15 cellular contexts compared by ENCODE assay signal in the genomic region with DNA sequence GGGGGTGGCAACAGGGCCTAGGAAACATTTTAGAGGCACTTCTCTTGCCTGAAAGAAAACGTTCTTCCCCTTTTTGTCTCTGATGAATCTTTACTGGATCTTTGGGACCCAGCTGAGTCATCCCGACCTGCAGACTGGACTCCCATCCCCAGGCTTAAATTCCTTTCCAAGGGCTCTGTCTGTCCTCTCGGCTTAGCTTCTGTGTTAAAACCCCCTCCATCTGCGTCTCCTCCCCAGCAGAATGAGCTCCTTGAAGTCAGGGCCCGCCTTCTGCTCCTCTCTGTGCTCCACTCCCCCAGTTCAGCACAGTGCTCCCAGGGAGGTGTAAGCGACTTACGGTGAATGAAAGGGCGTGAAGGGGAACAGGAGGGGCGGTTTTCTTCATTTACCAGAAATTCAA. TPM values are rescaled to one million over a fixed set of nuclear protein-coding genes. Genes with fewer than 3 reads are reported as not detected.
DNase-seq lines count a peak whose midpoint lies in the region; ATAC-seq and TF ChIP-seq lines count a peak whose summit lies in the region.
"Had no signal": no experiment of that assay in that cellular context is flagged by ENCODE, and none has a peak within 500 bp of the region (broad histone marks: within the 10 kb centered on the region; RNA-seq: fewer than 3 reads in every experiment).

No MANE protein-coding gene starts in this region.

- H3K4me3 ChIP-seq in hepatocyte: no peak overlapping the region
- no peak overlapping the region for H3K4me3 ChIP-seq in uterus
- no peak overlapping the region for H3K4me3 ChIP-seq in thyroid gland (replicated peaks in 1 of 3)

- H3K4me1 Mint-ChIP-seq in activated CD4-positive, alpha-beta memory T cell treated with anti-CD3 and anti-CD28 coated beads for 36 hours (ENCODE audit: low read depth): peaks cover 4% of the 10 kb centered on the region
- peaks cover 4% of the 10 kb centered on the region for H3K4me1 Mint-ChIP-seq in activated CD4-positive, alpha-beta memory T cell treated with anti-CD3 and anti-CD28 coated beads, Interleukin-2, amount 10 ng/mL, durations not matched to agents 7 days and 5 days

- H3K4me2 ChIP-seq in hepatocyte: peak overlapping the region; percentile 91

- no peak overlapping the region for H2AFZ ChIP-seq in hepatocyte

- H3K79me2 ChIP-seq in hepatocyte: peaks cover 29% of the 10 kb centered on the region

- peak overlapping the region; percentile 5 for H3K4me3 Mint-ChIP-seq in activated CD4-positive, alpha-beta memory T cell treated with anti-CD3 and anti-CD28 coated beads for 36 hours
- no peak overlapping the region for H3K4me3 Mint-ChIP-seq in activated CD4-positive, alpha-beta memory T cell treated with anti-CD3 and anti-CD28 coated beads, Interleukin-2, amount 10 ng/mL, durations not matched to agents 7 days and 5 days
- H3K4me3 Mint-ChIP-seq: HFFc6; stimulated activated naive CD8-positive, alpha-beta T cell treated with anti-CD3 and anti-CD28 coated beads, Interleukin-15, Interleukin-2, amounts not matched to agents 100 ng/mL and 50 ng/mL, for 24 hours had no signal

- H3K27ac ChIP-seq in hepatocyte (peak overlapping the region; percentile 95), uterus (peak overlapping the region; percentile 49 to 79), thyroid gland (no peak overlapping the region)

- no peak for DNase-seq in activated CD4-positive, alpha-beta memory T cell treated with anti-CD3 and anti-CD28 coated beads for 36 hours
- DNase-seq in activated CD4-positive, alpha-beta memory T cell treated with anti-CD3 and anti-CD28 coated beads, Interleukin-2, amount 10 ng/mL, durations not matched to agents 7 days and 5 days: no peak
- DNase-seq in OCI-M1 (lab: John Stamatoyannopoulos, UW): peak; percentile 17
- DNase-seq in hepatocyte (ENCODE audit: low spot score): peak; percentile 33
- DNase-seq in uterus: peak in 1 of 2 donors; percentile 44
- no peak for DNase-seq in thyroid gland
- DNase-seq: activated T-cell treated with anti-CD3 and anti-CD28 coated beads, Interleukin-2, amount 50 U/mL, for 1 hour; cortex of kidney; esophagus squamous epithelium; HFFc6; NCI-H2171 had no signal

- H3K27me3 ChIP-seq in hepatocyte (no peaks in the 10 kb centered on the region), uterus (no peaks in the 10 kb centered on the region), thyroid gland (no peaks in the 10 kb centered on the region)

- no peaks in the 10 kb centered on the region for H3K36me3 Mint-ChIP-seq in activated CD4-positive, alpha-beta memory T cell treated with anti-CD3 and anti-CD28 coated beads for 36 hours
- H3K36me3 Mint-ChIP-seq in activated CD4-positive, alpha-beta memory T cell treated with anti-CD3 and anti-CD28 coated beads, Interleukin-2, amount 10 ng/mL, durations not matched to agents 7 days and 5 days (ENCODE audit: low read depth): no peaks in the 10 kb centered on the region

- H3K9me3 Mint-ChIP-seq in activated CD4-positive, alpha-beta memory T cell treated with anti-CD3 and anti-CD28 coated beads for 36 hours: no peaks in the 10 kb centered on the region
- H3K9me3 Mint-ChIP-seq in activated CD4-positive, alpha-beta memory T cell treated with anti-CD3 and anti-CD28 coated beads, Interleukin-2, amount 10 ng/mL, durations not matched to agents 7 days and 5 days: no peaks in the 10 kb centered on the region
- H3K9me3 Mint-ChIP-seq: HFFc6; stimulated activated naive CD8-positive, alpha-beta T cell treated with anti-CD3 and anti-CD28 coated beads, Interleukin-15, Interleukin-2, amounts not matched to agents 100 ng/mL and 50 ng/mL, for 24 hours had no signal

- TF ChIP-seq POLR2A in uterus (IDR thresholded peaks at IDR 0.05) (no peak), thyroid gland (IDR thresholded peaks at IDR 0.05) (no peak)

- H3K36me3 ChIP-seq in hepatocyte (replicated peaks; ENCODE audit: insufficient read depth, low read depth) (no peaks in the 10 kb centered on the region), uterus (no peaks in the 10 kb centered on the region), thyroid gland (no peaks in the 10 kb centered on the region)
- H3K36me3 ChIP-seq: esophagus squamous epithelium had no signal

- H3K9me3 ChIP-seq in hepatocyte (ENCODE audit: low read depth): no peaks in the 10 kb centered on the region
- no peaks in the 10 kb centered on the region for H3K9me3 ChIP-seq in uterus
- no peaks in the 10 kb centered on the region for H3K9me3 ChIP-seq in thyroid gland
- H3K9me3 ChIP-seq: esophagus squamous epithelium had no signal

- TF ChIP-seq CTCF in hepatocyte (IDR thresholded peaks at IDR 0.05; ENCODE audit: poor library complexity) (no peak), uterus (IDR thresholded peaks at IDR 0.05) (no peak), thyroid gland (IDR thresholded peaks at IDR 0.05) (no peak)

- peaks cover 48% of the 10 kb centered on the region for H3K4me1 ChIP-seq in hepatocyte (ENCODE audit: insufficient read depth)
- peaks cover 4 to 6% of the 10 kb centered on the region in 2 donors for H3K4me1 ChIP-seq in uterus
- peaks cover 4 to 20% of the 10 kb centered on the region in 2 donors for H3K4me1 ChIP-seq in thyroid gland

- peaks cover 18% of the 10 kb centered on the region for H3K27me3 Mint-ChIP-seq in activated CD4-positive, alpha-beta memory T cell treated with anti-CD3 and anti-CD28 coated beads for 36 hours
- peaks cover 26% of the 10 kb centered on the region for H3K27me3 Mint-ChIP-seq in activated CD4-positive, alpha-beta memory T cell treated with anti-CD3 and anti-CD28 coated beads, Interleukin-2, amount 10 ng/mL, durations not matched to agents 7 days and 5 days

- 54% methylated on average over 9 of the region's 9 CpGs for WGBS in hepatocyte (ENCODE audit: low lambda C conversion rate, missing lambda C conversion rate)
- WGBS in thyroid gland, 2 donors: 53 to 66% methylated on average over 9 of the region's 9 CpGs

- H3K9me2 ChIP-seq in hepatocyte (replicated peaks; ENCODE audit: insufficient read depth): no peaks in the 10 kb centered on the region

- POLR2A ChIA-PET in activated CD4-positive, alpha-beta memory T cell treated with anti-CD3 and anti-CD28 coated beads for 36 hours (lab: Charles Lee): no interaction called here
- POLR2A ChIA-PET in activated CD4-positive, alpha-beta memory T cell treated with anti-CD3 and anti-CD28 coated beads, Interleukin-2, amount 10 ng/mL, durations not matched to agents 7 days and 5 days (lab: Charles Lee): interaction anchor here (1.0 kb wide), 1 partner anchor 54 kb away, joined by 3 read pairs; no protein-coding TSS in a partner anchor

- H4K20me1 ChIP-seq in hepatocyte (ENCODE audit: insufficient read depth, poor library complexity, severe bottlenecking): peaks cover 2% of the 10 kb centered on the region

- no peak overlapping the region for H3K27ac Mint-ChIP-seq in activated CD4-positive, alpha-beta memory T cell treated with anti-CD3 and anti-CD28 coated beads for 36 hours
- no peak overlapping the region for H3K27ac Mint-ChIP-seq in activated CD4-positive, alpha-beta memory T cell treated with anti-CD3 and anti-CD28 coated beads, Interleukin-2, amount 10 ng/mL, durations not matched to agents 7 days and 5 days
- H3K27ac Mint-ChIP-seq: HFFc6; stimulated activated naive CD8-positive, alpha-beta T cell treated with anti-CD3 and anti-CD28 coated beads, Interleukin-15, Interleukin-2, amounts not matched to agents 100 ng/mL and 50 ng/mL, for 24 hours had no signal

- CTCF ChIA-PET in activated CD4-positive, alpha-beta memory T cell treated with anti-CD3 and anti-CD28 coated beads for 36 hours (lab: Charles Lee): interaction anchor here (0.6 to 2.2 kb wide), 4 partner anchors 9 to 54 kb away, joined by 3 to 20 read pairs (median 4); no protein-coding TSS in a partner anchor
- CTCF ChIA-PET in activated CD4-positive, alpha-beta memory T cell treated with anti-CD3 and anti-CD28 coated beads, Interleukin-2, amount 10 ng/mL, durations not matched to agents 7 days and 5 days (lab: Charles Lee): interaction anchor here (0.9 to 2.7 kb wide), 2 partner anchors 16 to 54 kb away, joined by 4 to 27 read pairs; no protein-coding TSS in a partner anchor

- intact Hi-C loops in activated CD4-positive, alpha-beta memory T cell treated with anti-CD3 and anti-CD28 coated beads for 36 hours (cut with micrococcal nuclease): no loop called here
- intact Hi-C loops in uterus (cut with DNase I; ENCODE audit: low total_unique reads): no loop called here
- intact Hi-C loops in thyroid gland (cut with DNase I): no loop called here

- ATAC-seq in GM21619 (IDR thresholded peaks at IDR 0.05; ENCODE audit: unreplicated experiment) (no peak), SK-N-SH treated with all-trans-retinoic acid at 6 μM for 48 hours (no peak)

TF ChIP-seq in SK-N-SH treated with all-trans-retinoic acid at 6 μM for 48 hours, 23 proteins besides CTCF, POLR2A, EP300 and RAD21:
- TF ChIP-seq TCF4 (CRISPR knock-in tag; IDR thresholded peaks at IDR 0.05; ENCODE audit: borderline replicate concordance) (no peak), RARB (CRISPR knock-in tag; IDR thresholded peaks at IDR 0.05) (no peak)

RNA-seq across cellular contexts. Expression of a gene that starts 0.9 kb away (rescaled TPM):
- total RNA-seq in activated CD4-positive, alpha-beta memory T cell treated with anti-CD3 and anti-CD28 coated beads for 36 hours: under 1 TPM; 0.12 to 0.15 TPM
- total RNA-seq in activated CD4-positive, alpha-beta memory T cell treated with anti-CD3 and anti-CD28 coated beads, Interleukin-2, amount 10 ng/mL, durations not matched to agents 7 days and 5 days: under 1 TPM; 0.10 to 0.13 TPM
- total RNA-seq in hepatocyte (5.5 and 8.9 TPM in 2 replicates), uterus (1 to 10 TPM in 2 of 4 donors, under 1 TPM in 2; 0.29 to 5.4 (median 1.9) TPM), thyroid gland (1 to 10 TPM; 1.7 to 2.8 (median 1.9) TPM)
- polyA plus RNA-seq in hepatocyte: 7.4 and 8.3 TPM in 2 replicates
- total RNA-seq: OCI-LY7 had no signal

Comparison
In these comparisons a context has a peak if more than half of its experiments do, and no peak if none do; other contexts are left out.
1. DNase-seq: peak in OCI-M1 (single experiment) and hepatocyte (single experiment); none in activated CD4-positive, alpha-beta memory T cell treated with anti-CD3 and anti-CD28 coated beads for 36 hours (single experiment), activated CD4-positive, alpha-beta memory T cell treated with anti-CD3 and anti-CD28 coated beads, Interleukin-2, amount 10 ng/mL, durations not matched to agents 7 days and 5 days (single experiment) and thyroid gland (0 of 2).
2. H3K27ac ChIP-seq: peak in hepatocyte (single experiment) and uterus (2 of 2); none in thyroid gland (0 of 3).